ENCODE assay signal across 8 cellular contexts in genomic region chr14:40601063-40601462, GRCh38.
"Had no signal": no experiment of that assay in that cellular context is flagged by ENCODE, and none has a peak within 500 bp of the region (broad histone marks: within the 10 kb centered on the region; RNA-seq: fewer than 3 reads in every experiment).

No MANE protein-coding gene starts in this region.

- H3K36me3 ChIP-seq: HAP-1 had no signal

- H3K4me3 ChIP-seq: GM23248, GM23338, HAP-1 had no signal

- H3K4me3 Mint-ChIP-seq: GM23338, H9, HFFc6 had no signal

- H2AFZ ChIP-seq: GM23248, GM23338 had no signal

- H3K27ac ChIP-seq: GM23248 had no signal

- H3K9ac ChIP-seq: GM23248 had no signal

- DNase-seq: GM23248, GOT3, H7, H9, HCEC 1CT, HFFc6 had no signal

- H3K4me1 Mint-ChIP-seq: GM23338, H9 had no signal

- H3K27ac Mint-ChIP-seq: GM23338, H9, HFFc6 had no signal

- H3K4me2 ChIP-seq: GM23338 had no signal
